In genomic region chr11:30585067-30585891, GRCh38 we compare ENCODE assay signal across 9 cellular contexts. TPM values are rescaled to one million over a fixed set of nuclear protein-coding genes. Genes with fewer than 3 reads are reported as not detected.
DNase-seq lines count a peak whose midpoint lies in the region; ATAC-seq and TF ChIP-seq lines count a peak whose summit lies in the region.
"Had no signal": no experiment of that assay in that cellular context is flagged by ENCODE, and none has a peak within 500 bp of the region (broad histone marks: within the 10 kb centered on the region; RNA-seq: fewer than 3 reads in every experiment).

No MANE protein-coding gene starts in this region.

- WGBS in right cardiac atrium, result under 1% methylated on average over 76 of the region's 76 CpGs
- WGBS in psoas muscle, 3 donors, result 0 to 1% (median 1%) methylated on average over 46 to 76 of the region's 76 CpGs

- no peaks in the 10 kb centered on the region for H3K4me1 ChIP-seq in adipocyte (ENCODE audit: control insufficient read depth, insufficient read depth, low read length)
- peaks cover 2% of the 10 kb centered on the region for H3K4me1 ChIP-seq in right cardiac atrium (ENCODE audit: control insufficient read depth, insufficient read depth, low read length)
- H3K4me1 ChIP-seq in psoas muscle, result no peaks in the 10 kb centered on the region

- H3K36me3 ChIP-seq in adipocyte (ENCODE audit: control insufficient read depth, insufficient read depth, low read length, severe bottlenecking) (no peaks in the 10 kb centered on the region), psoas muscle (ENCODE audit: insufficient read depth in 1 of 2, low read depth in 1 of 2) (no peaks in the 10 kb centered on the region)
- H3K36me3 ChIP-seq: neutrophil had no signal

- H3K9me3 ChIP-seq in adipocyte (ENCODE audit: control insufficient read depth, low read length) (no peaks in the 10 kb centered on the region), right cardiac atrium (ENCODE audit: control insufficient read depth, low read length) (no peaks in the 10 kb centered on the region), psoas muscle (no peaks in the 10 kb centered on the region)
- H3K9me3 ChIP-seq: neutrophil had no signal

- ATAC-seq in HG02759 (IDR thresholded peaks at IDR 0.05; ENCODE audit: unreplicated experiment), result peak; percentile 39
- peak; percentile 46 to 62 for ATAC-seq in right cardiac atrium
- ATAC-seq in psoas muscle, result peak; percentile 52 to 70 (median 60)

- H3K27me3 ChIP-seq in adipocyte (replicated peaks; ENCODE audit: control insufficient read depth, insufficient read depth, low read length) (peaks cover 40% of the 10 kb centered on the region), right cardiac atrium (ENCODE audit: control insufficient read depth, insufficient read depth) (no peaks in the 10 kb centered on the region), psoas muscle (ENCODE audit: insufficient read depth in 3 of 3, low read length in 2 of 3) (peaks cover 0 to 7% (median 0%) of the 10 kb centered on the region in 3 donors)

- DNase-seq in ELF-1 (ENCODE audit: low read depth, low spot score) (peak; percentile 22), adipocyte (ENCODE audit: low read depth) (peak; percentile 7), right cardiac atrium (peak; percentile 38 to 76 (median 75)), psoas muscle (peak; percentile 28 to 56), LoVo (ENCODE audit: low spot score) (no peak), GF-D8 (lab: John Stamatoyannopoulos, UW) (no peak), NCI-H2196 treated with DMSO at 0.1 percent for 48 hours (lab: John Stamatoyannopoulos, UW; ENCODE audit: unreplicated experiment) (no peak)

- intact Hi-C loops in right cardiac atrium (cut with DNase I), result loop anchor here in 2 of 4 donors (10.0 kb wide), 2 partner anchors 100 to 230 kb away; no protein-coding TSS in a partner anchor
- intact Hi-C loops in psoas muscle (cut with DNase I), result loop anchor here (5.0 to 10.0 kb wide), 4 partner anchors 100 to 270 kb away; no protein-coding TSS in a partner anchor

- TF ChIP-seq CTCF in psoas muscle (IDR thresholded peaks at IDR 0.05), result no peak

- H3K4me3 ChIP-seq in adipocyte (ENCODE audit: low read length), result peak overlapping the region; percentile 52
- peak overlapping the region; percentile 92 for H3K4me3 ChIP-seq in right cardiac atrium (ENCODE audit: low read length)
- H3K4me3 ChIP-seq in psoas muscle, result peak overlapping the region; percentile 93

- no peak overlapping the region for H3K9ac ChIP-seq in adipocyte (ENCODE audit: low read length)

- no peak overlapping the region for H3K27ac ChIP-seq in right cardiac atrium (ENCODE audit: low read length)
- H3K27ac ChIP-seq in psoas muscle, result peak overlapping the region; percentile 82
- H3K27ac ChIP-seq: neutrophil had no signal

RNA-seq across cellular contexts. Expression of gene MPPED2, which starts 0.9 kb away (rescaled TPM):
- 1 to 10 TPM; 2.4 to 3.8 (median 3.6) TPM for total RNA-seq in right cardiac atrium
- 1.7 TPM for polyA plus RNA-seq in right cardiac atrium
- 1 to 10 TPM; 3.4 to 7.9 (median 4.8) TPM for total RNA-seq in psoas muscle
- polyA plus RNA-seq in psoas muscle, result 1 to 10 TPM in 2 of 3 donors, under 1 TPM in 1; 0.44 to 2.4 (median 1.5) TPM

Comparison
In these comparisons a context has a peak if more than half of its experiments do, and no peak if none do; other contexts are left out.
1. DNase-seq: peak in ELF-1 (single experiment), adipocyte (single experiment), right cardiac atrium (3 of 3) and psoas muscle (2 of 2); none in LoVo (single experiment), GF-D8 (single experiment) and NCI-H2196 treated with DMSO at 0.1 percent for 48 hours (single experiment).
2. Peak in every context shown above with its lines, with median percentiles within 50 percentile points of each other: ATAC-seq and H3K4me3 ChIP-seq.